ENCODE assay signal across 2 cellular contexts in genomic region chr12:113470871-113471618, GRCh38.
TF ChIP-seq lines count a peak whose summit lies in the region.

No MANE protein-coding gene starts in this region.

TF ChIP-seq in SK-N-SH, 30 proteins besides CTCF, POLR2A, EP300 and RAD21:
- TF ChIP-seq IRF3 (IDR thresholded peaks at IDR 0.05; ENCODE audit: low read depth, low read length), result no peak
- no peak for TF ChIP-seq TAF1 (IDR thresholded peaks at IDR 0.05; ENCODE audit: borderline replicate concordance, low read depth, low read length)
- no peak for TF ChIP-seq FOXM1 (IDR thresholded peaks at IDR 0.05; ENCODE audit: low read depth)
- no peak for TF ChIP-seq NRF1 (IDR thresholded peaks at IDR 0.05; ENCODE audit: low read depth, low read length)
- TF ChIP-seq NFIC (IDR thresholded peaks at IDR 0.05; ENCODE audit: borderline replicate concordance), result no peak
- no peak for TF ChIP-seq POLR2AphosphoS5 (IDR thresholded peaks at IDR 0.05; ENCODE audit: low read depth, low read length)
- no peak for TF ChIP-seq FOSL2 (IDR thresholded peaks at IDR 0.05; ENCODE audit: borderline replicate concordance, low read depth)
- no peak for TF ChIP-seq YY1 (IDR thresholded peaks at IDR 0.05; ENCODE audit: low read depth)
- TF ChIP-seq, protein P1, sequence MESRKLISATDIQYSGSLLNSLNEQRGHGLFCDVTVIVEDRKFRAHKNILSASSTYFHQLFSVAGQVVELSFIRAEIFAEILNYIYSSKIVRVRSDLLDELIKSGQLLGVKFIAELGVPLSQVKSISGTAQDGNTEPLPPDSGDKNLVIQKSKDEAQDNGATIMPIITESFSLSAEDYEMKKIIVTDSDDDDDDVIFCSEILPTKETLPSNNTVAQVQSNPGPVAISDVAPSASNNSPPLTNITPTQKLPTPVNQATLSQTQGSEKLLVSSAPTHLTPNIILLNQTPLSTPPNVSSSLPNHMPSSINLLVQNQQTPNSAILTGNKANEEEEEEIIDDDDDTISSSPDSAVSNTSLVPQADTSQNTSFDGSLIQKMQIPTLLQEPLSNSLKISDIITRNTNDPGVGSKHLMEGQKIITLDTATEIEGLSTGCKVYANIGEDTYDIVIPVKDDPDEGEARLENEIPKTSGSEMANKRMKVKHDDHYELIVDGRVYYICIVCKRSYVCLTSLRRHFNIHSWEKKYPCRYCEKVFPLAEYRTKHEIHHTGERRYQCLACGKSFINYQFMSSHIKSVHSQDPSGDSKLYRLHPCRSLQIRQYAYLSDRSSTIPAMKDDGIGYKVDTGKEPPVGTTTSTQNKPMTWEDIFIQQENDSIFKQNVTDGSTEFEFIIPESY (IDR thresholded peaks at IDR 0.05; ENCODE audit: borderline replicate concordance, low read depth), result no peak
- TF ChIP-seq GABPA (IDR thresholded peaks at IDR 0.05; ENCODE audit: low read depth), result no peak
- TF ChIP-seq, protein P2, sequence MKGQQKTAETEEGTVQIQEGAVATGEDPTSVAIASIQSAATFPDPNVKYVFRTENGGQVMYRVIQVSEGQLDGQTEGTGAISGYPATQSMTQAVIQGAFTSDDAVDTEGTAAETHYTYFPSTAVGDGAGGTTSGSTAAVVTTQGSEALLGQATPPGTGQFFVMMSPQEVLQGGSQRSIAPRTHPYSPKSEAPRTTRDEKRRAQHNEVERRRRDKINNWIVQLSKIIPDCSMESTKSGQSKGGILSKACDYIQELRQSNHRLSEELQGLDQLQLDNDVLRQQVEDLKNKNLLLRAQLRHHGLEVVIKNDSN (IDR thresholded peaks at IDR 0.05; ENCODE audit: borderline replicate concordance, low read depth), result no peak
- TF ChIP-seq FOXJ3 (CRISPR knock-in tag; IDR thresholded peaks at IDR 0.05), result no peak
TF ChIP-seq in SK-N-SH: peak in this region for 0.

TF ChIP-seq in SK-N-SH treated with all-trans-retinoic acid at 6 μM for 48 hours, 23 proteins besides CTCF, POLR2A, EP300 and RAD21:
- TF ChIP-seq ZNF70 (CRISPR knock-in tag; IDR thresholded peaks at IDR 0.05) (no peak), ARNTL (CRISPR knock-in tag; IDR thresholded peaks at IDR 0.05; ENCODE audit: borderline replicate concordance, low read depth) (no peak), ESRRG (CRISPR knock-in tag; IDR thresholded peaks at IDR 0.05) (no peak), ZFP30 (CRISPR knock-in tag; IDR thresholded peaks at IDR 0.05) (no peak), ZC3H10 (CRISPR knock-in tag; IDR thresholded peaks at IDR 0.05) (no peak), GLIS3 (CRISPR knock-in tag; IDR thresholded peaks at IDR 0.05) (no peak), RARB (CRISPR knock-in tag; IDR thresholded peaks at IDR 0.05) (no peak), ISL1 (CRISPR knock-in tag; IDR thresholded peaks at IDR 0.05) (no peak), CREB5 (CRISPR knock-in tag; IDR thresholded peaks at IDR 0.05; ENCODE audit: low read depth) (no peak), TCF4 (CRISPR knock-in tag; IDR thresholded peaks at IDR 0.05; ENCODE audit: borderline replicate concordance) (no peak), OSR1 (CRISPR knock-in tag; IDR thresholded peaks at IDR 0.05) (no peak), ZNF8 (CRISPR knock-in tag; IDR thresholded peaks at IDR 0.05) (no peak), PPARA (CRISPR knock-in tag; IDR thresholded peaks at IDR 0.05; ENCODE audit: borderline replicate concordance) (no peak)
- TF ChIP-seq, protein P3, sequence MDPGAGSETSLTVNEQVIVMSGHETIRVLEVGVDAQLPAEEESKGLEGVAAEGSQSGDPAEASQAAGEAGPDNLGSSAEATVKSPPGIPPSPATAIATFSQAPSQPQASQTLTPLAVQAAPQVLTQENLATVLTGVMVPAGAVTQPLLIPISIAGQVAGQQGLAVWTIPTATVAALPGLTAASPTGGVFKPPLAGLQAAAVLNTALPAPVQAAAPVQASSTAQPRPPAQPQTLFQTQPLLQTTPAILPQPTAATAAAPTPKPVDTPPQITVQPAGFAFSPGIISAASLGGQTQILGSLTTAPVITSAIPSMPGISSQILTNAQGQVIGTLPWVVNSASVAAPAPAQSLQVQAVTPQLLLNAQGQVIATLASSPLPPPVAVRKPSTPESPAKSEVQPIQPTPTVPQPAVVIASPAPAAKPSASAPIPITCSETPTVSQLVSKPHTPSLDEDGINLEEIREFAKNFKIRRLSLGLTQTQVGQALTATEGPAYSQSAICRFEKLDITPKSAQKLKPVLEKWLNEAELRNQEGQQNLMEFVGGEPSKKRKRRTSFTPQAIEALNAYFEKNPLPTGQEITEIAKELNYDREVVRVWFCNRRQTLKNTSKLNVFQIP (CRISPR knock-in tag; IDR thresholded peaks at IDR 0.05; ENCODE audit: borderline replicate concordance, low read depth), result no peak
- TF ChIP-seq, protein P4, sequence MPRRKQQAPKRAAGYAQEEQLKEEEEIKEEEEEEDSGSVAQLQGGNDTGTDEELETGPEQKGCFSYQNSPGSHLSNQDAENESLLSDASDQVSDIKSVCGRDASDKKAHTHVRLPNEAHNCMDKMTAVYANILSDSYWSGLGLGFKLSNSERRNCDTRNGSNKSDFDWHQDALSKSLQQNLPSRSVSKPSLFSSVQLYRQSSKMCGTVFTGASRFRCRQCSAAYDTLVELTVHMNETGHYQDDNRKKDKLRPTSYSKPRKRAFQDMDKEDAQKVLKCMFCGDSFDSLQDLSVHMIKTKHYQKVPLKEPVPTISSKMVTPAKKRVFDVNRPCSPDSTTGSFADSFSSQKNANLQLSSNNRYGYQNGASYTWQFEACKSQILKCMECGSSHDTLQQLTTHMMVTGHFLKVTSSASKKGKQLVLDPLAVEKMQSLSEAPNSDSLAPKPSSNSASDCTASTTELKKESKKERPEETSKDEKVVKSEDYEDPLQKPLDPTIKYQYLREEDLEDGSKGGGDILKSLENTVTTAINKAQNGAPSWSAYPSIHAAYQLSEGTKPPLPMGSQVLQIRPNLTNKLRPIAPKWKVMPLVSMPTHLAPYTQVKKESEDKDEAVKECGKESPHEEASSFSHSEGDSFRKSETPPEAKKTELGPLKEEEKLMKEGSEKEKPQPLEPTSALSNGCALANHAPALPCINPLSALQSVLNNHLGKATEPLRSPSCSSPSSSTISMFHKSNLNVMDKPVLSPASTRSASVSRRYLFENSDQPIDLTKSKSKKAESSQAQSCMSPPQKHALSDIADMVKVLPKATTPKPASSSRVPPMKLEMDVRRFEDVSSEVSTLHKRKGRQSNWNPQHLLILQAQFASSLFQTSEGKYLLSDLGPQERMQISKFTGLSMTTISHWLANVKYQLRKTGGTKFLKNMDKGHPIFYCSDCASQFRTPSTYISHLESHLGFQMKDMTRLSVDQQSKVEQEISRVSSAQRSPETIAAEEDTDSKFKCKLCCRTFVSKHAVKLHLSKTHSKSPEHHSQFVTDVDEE (CRISPR knock-in tag; IDR thresholded peaks at IDR 0.05), result no peak
